Comparison of ENCODE assay signal across 11 cellular contexts in the genomic region with DNA sequence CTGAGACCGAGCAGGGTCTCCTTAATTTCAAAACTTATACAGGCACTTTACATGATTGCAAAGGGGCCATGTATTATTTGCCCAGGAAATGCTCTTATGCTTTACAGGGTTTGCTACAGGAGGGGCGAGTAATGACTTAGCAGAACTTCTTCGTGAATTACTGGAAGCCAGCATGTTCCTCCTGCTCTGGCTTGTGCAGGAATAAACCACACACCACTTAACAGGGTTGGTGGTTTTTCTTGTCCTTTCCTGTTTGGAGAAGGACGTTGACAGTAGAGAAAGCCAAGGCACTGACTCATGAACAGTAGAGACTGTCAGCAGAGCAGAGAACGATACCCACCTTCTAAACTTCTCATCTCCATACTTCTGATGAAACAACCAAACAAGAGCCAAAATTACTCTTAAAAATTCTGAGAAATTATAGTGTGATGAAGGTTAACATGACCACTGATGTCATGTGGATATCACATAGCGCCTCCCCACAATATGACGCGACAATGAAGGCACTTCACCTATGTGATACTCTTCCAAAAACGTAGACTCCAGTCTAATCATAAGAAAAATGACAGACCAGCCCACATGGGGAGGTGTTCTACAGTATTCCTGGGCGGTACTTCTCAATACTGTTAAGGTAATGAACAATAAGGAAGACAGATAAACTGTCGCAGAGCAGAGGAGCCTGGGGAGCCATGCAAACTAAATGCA. TPM values are rescaled to one million over a fixed set of nuclear protein-coding genes. Genes with fewer than 3 reads are reported as not detected.
DNase-seq lines count a peak whose midpoint lies in the region; ATAC-seq, FAIRE-seq and TF ChIP-seq lines count a peak whose summit lies in the region.
"Had no signal": no experiment of that assay in that cellular context is flagged by ENCODE, and none has a peak within 500 bp of the region (broad histone marks: within the 10 kb centered on the region; RNA-seq: fewer than 3 reads in every experiment).

No MANE protein-coding gene starts in this region.

- in situ Hi-C loops in HepG2 (cut with HindIII; ENCODE audit: extremely low pct_ligation_motif_present, low pct_unique_long_range_greater_than_20kb), result no loop called here

- POLR2A ChIA-PET in HepG2 (lab: Yijun Ruan, JAX), result no interaction called here

- CTCF ChIA-PET in HepG2 (lab: Yijun Ruan, JAX; ENCODE audit: low intra/inter-chr PET ratio, low total read pairs), result no interaction called here

- H2AFZ ChIP-seq in HepG2 (ENCODE audit: low read length), result no peak overlapping the region

- H4K20me1 ChIP-seq in HepG2 (ENCODE audit: insufficient read depth, low read length), result no peaks in the 10 kb centered on the region

- H3K79me2 ChIP-seq in HepG2 (ENCODE audit: insufficient read depth, low read length), result no peaks in the 10 kb centered on the region

- H3K4me3 ChIP-seq in right lobe of liver (no peak overlapping the region), HepG2 (replicated peaks in 1 of 3; ENCODE audit: insufficient read depth in 1 of 3, low read depth in 2 of 3, low read length in 3 of 3) (no peak overlapping the region), RWPE2 (ENCODE audit: severe bottlenecking) (no peak overlapping the region), epithelial cell of esophagus (ENCODE audit: low read length) (no peak overlapping the region), upper lobe of right lung (no peak overlapping the region)
- H3K4me3 ChIP-seq: body of pancreas had no signal

- TF ChIP-seq RAD21 in HepG2 (CRISPR knock-in tag; IDR thresholded peaks at IDR 0.05), result no peak

- no peaks in the 10 kb centered on the region for H3K9me3 ChIP-seq in right lobe of liver
- H3K9me3 ChIP-seq in HepG2 (ENCODE audit: low read length), result no peaks in the 10 kb centered on the region
- H3K9me3 ChIP-seq in RWPE2 (ENCODE audit: severe bottlenecking), result no peaks in the 10 kb centered on the region
- H3K9me3 ChIP-seq in upper lobe of right lung, result no peaks in the 10 kb centered on the region
- H3K9me3 ChIP-seq: body of pancreas had no signal

- no TSS peak for BruUV-seq in HepG2 (replicated peaks; lab: Mats Ljungman, UMichigan)

- H3K27me3 ChIP-seq in right lobe of liver, result no peaks in the 10 kb centered on the region
- H3K27me3 ChIP-seq in HepG2 (ENCODE audit: control insufficient read depth in 1 of 2, insufficient read depth in 2 of 2, low read length in 2 of 2), result no peaks in the 10 kb centered on the region
- H3K27me3 ChIP-seq in RWPE2 (ENCODE audit: insufficient read depth, poor library complexity, severe bottlenecking), result no peaks in the 10 kb centered on the region
- no peaks in the 10 kb centered on the region for H3K27me3 ChIP-seq in upper lobe of right lung
- H3K27me3 ChIP-seq: body of pancreas had no signal

- WGBS in right lobe of liver (ENCODE audit: insufficient coverage, low coverage, low lambda C conversion rate, missing lambda C conversion rate), result 32% methylated on average over 10 of the region's 11 CpGs
- 47% methylated on average over 11 of the region's 11 CpGs for WGBS in HepG2 (ENCODE audit: low lambda C conversion rate)

- TF ChIP-seq CTCF in right lobe of liver (IDR thresholded peaks at IDR 0.05) (no peak), HepG2 (CRISPR knock-in tag; IDR thresholded peaks at IDR 0.05) (no peak), RWPE2 (IDR thresholded peaks at IDR 0.05; ENCODE audit: poor library complexity, severe bottlenecking) (no peak), epithelial cell of esophagus (IDR thresholded peaks at IDR 0.05; ENCODE audit: insufficient read depth, low read depth, low read length, missing control alignments) (no peak), upper lobe of right lung (IDR thresholded peaks at IDR 0.05) (no peak)

- peak; percentile 14 to 56 (median 34) for ATAC-seq in right lobe of liver
- no peak for ATAC-seq in HepG2
- peak; percentile 87 for ATAC-seq in RWPE2 (ENCODE audit: low read depth)
- peak; percentile 84 for ATAC-seq in upper lobe of right lung
- no peak for ATAC-seq in HG03039 (IDR thresholded peaks at IDR 0.05; ENCODE audit: unreplicated experiment)
- ATAC-seq: body of pancreas had no signal

- H3K4me1 ChIP-seq in right lobe of liver, result no peaks in the 10 kb centered on the region
- no peaks in the 10 kb centered on the region for H3K4me1 ChIP-seq in HepG2 (ENCODE audit: insufficient read depth, low read length)
- no peaks in the 10 kb centered on the region for H3K4me1 ChIP-seq in RWPE2 (ENCODE audit: insufficient read depth, poor library complexity, severe bottlenecking)
- no peaks in the 10 kb centered on the region for H3K4me1 ChIP-seq in upper lobe of right lung
- H3K4me1 ChIP-seq: body of pancreas had no signal

- TF ChIP-seq EP300 in HepG2 (IDR thresholded peaks at IDR 0.05; ENCODE audit: low read depth in 2 of 2, low read length in 2 of 2) (no peak), HepG2 (CRISPR knock-in tag; IDR thresholded peaks at IDR 0.05; ENCODE audit: borderline replicate concordance) (no peak)

- no peak overlapping the region for H3K4me2 ChIP-seq in HepG2 (ENCODE audit: low read depth, low read length)

- intact Hi-C loops in right lobe of liver (cut with DNase I) (no loop called here), HepG2 (cut with micrococcal nuclease; ENCODE audit: unreplicated experiment) (no loop called here), upper lobe of right lung (cut with DNase I) (no loop called here)

- no peak overlapping the region for H3K9ac ChIP-seq in HepG2 (ENCODE audit: insufficient read depth, low read depth, low read length)

- H3K27ac ChIP-seq in right lobe of liver (no peak overlapping the region), HepG2 (ENCODE audit: extremely low read length, insufficient read depth, low read length) (no peak overlapping the region), RWPE2 (ENCODE audit: poor library complexity, severe bottlenecking) (no peak overlapping the region), upper lobe of right lung (no peak overlapping the region)
- H3K27ac ChIP-seq: body of pancreas had no signal

- FAIRE-seq in HepG2 (lab: Jason Lieb, UNC), result no peak

- DNase-seq in right lobe of liver (no peak), HepG2 (ENCODE audit: low spot score) (no peak), RWPE2 (ENCODE audit: low spot score) (no peak), epithelial cell of esophagus (ENCODE audit: low read depth) (peak; percentile 90), upper lobe of right lung (no peak), NCI-H1694 treated with DMSO at 0.1 percent for 48 hours (lab: John Stamatoyannopoulos, UW) (no peak), amygdala (lab: John Stamatoyannopoulos, UW) (no peak)

- H3K36me3 ChIP-seq in right lobe of liver (no peaks in the 10 kb centered on the region), HepG2 (replicated peaks in 1 of 2; ENCODE audit: control insufficient read depth in 1 of 2, insufficient read depth in 2 of 2, low read length in 2 of 2) (no peaks in the 10 kb centered on the region), RWPE2 (ENCODE audit: low read depth) (no peaks in the 10 kb centered on the region), upper lobe of right lung (no peaks in the 10 kb centered on the region)

- TF ChIP-seq POLR2A in right lobe of liver (IDR thresholded peaks at IDR 0.05) (no peak), HepG2 (IDR thresholded peaks at IDR 0.05; ENCODE audit: insufficient read depth in 1 of 2, low read depth in 2 of 2, low read length in 2 of 2) (no peak)

TF ChIP-seq in HepG2, 621 proteins besides CTCF, POLR2A, EP300 and RAD21 (continues in another document):
- TF ChIP-seq ZNF33B (CRISPR knock-in tag; IDR thresholded peaks at IDR 0.05) (no peak), ZNF660 (CRISPR knock-in tag; IDR thresholded peaks at IDR 0.05; ENCODE audit: borderline replicate concordance, low read depth) (no peak)
- TF ChIP-seq, protein P1, sequence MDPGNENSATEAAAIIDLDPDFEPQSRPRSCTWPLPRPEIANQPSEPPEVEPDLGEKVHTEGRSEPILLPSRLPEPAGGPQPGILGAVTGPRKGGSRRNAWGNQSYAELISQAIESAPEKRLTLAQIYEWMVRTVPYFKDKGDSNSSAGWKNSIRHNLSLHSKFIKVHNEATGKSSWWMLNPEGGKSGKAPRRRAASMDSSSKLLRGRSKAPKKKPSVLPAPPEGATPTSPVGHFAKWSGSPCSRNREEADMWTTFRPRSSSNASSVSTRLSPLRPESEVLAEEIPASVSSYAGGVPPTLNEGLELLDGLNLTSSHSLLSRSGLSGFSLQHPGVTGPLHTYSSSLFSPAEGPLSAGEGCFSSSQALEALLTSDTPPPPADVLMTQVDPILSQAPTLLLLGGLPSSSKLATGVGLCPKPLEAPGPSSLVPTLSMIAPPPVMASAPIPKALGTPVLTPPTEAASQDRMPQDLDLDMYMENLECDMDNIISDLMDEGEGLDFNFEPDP (CRISPR knock-in tag; conservative IDR thresholded peaks at IDR 0.05), result no peak

RNA-seq across cellular contexts. Expression of gene MCTP2, which starts 24.7 kb away (rescaled TPM):
- total RNA-seq in right lobe of liver, result 1 to 10 TPM; 1.8 to 5.3 (median 2.9) TPM
- total RNA-seq in HepG2 (2016; rRNA removed; fragmentation: Illumina TruSeq; extraction: Trizol), result 2.7 and 5.1 TPM in 2 replicates
- total RNA-seq in HepG2 (2016; cell fraction: cytosol; rRNA removed; fragmentation: Illumina TruSeq; extraction: Trizol; ENCODE audit: low read depth), result 16.9 and 19.1 TPM in 2 replicates
- total RNA-seq in HepG2 (2016; cell fraction: insoluble cytoplasmic fraction; rRNA removed; fragmentation: Illumina TruSeq; extraction: Trizol), result 3.2 and 5.9 TPM in 2 replicates
- total RNA-seq in HepG2 (2016; cell fraction: membrane; rRNA removed; fragmentation: Illumina TruSeq; extraction: Trizol), result 4.6 and 5.4 TPM in 2 replicates
- total RNA-seq in HepG2 (2016; cell fraction: nucleus; rRNA removed; fragmentation: Illumina TruSeq; extraction: Trizol), result 13.1 and 13.3 TPM in 2 replicates
- polyA plus RNA-seq in HepG2 (2011; rRNA removed), result 8.5 and 8.6 TPM in 2 replicates
- polyA plus RNA-seq in HepG2 (2011; cell fraction: cytosol; rRNA removed), result 6.4 and 7.5 TPM in 2 replicates
- polyA plus RNA-seq in HepG2 (2011; cell fraction: nucleus; rRNA removed), result 15.5 and 17.5 TPM in 2 replicates
- 2.3 and 2.5 TPM in 2 replicates for polyA plus RNA-seq in HepG2 (2012)
- polyA plus RNA-seq in HepG2 (2016; cell fraction: cytosol; fragmentation: Illumina TruSeq; extraction: Trizol; ENCODE audit: low read depth), result 0.10 and 0.17 TPM in 2 replicates
- 2.3 and 2.5 TPM in 2 replicates for polyA plus RNA-seq in HepG2 (2016; cell fraction: insoluble cytoplasmic fraction; fragmentation: Illumina TruSeq; extraction: Trizol; ENCODE audit: low read depth)
- 0.20 and 0.23 TPM in 2 replicates for polyA plus RNA-seq in HepG2 (2016; cell fraction: membrane; fragmentation: Illumina TruSeq; extraction: Trizol; ENCODE audit: low read depth)
- polyA plus RNA-seq in HepG2 (2016; cell fraction: nucleus; fragmentation: Illumina TruSeq; extraction: Trizol; ENCODE audit: insufficient read depth, low read depth), result 3.1 and 5.2 TPM in 2 replicates
- polyA minus RNA-seq in HepG2 (2011; rRNA and poly(A)+ RNA removed; ENCODE audit: low replicate concordance), result 12.2 and 23.0 TPM in 2 replicates
- 6.9 and 7.4 TPM in 2 replicates for polyA minus RNA-seq in HepG2 (2011; cell fraction: cytosol; rRNA and poly(A)+ RNA removed)
- polyA minus RNA-seq in HepG2 (2011; cell fraction: nucleus; rRNA and poly(A)+ RNA removed), result 38.0 and 39.8 TPM in 2 replicates
- total RNA-seq in upper lobe of right lung, result 35.3 TPM
- total RNA-seq: LHCN-M2 had no signal
- polyA plus RNA-seq: neural cell had no signal

Comparison
In these comparisons a context has a peak if more than half of its experiments do, and no peak if none do; other contexts are left out.
1. ATAC-seq: peak in right lobe of liver (4 of 4), RWPE2 (single experiment) and upper lobe of right lung (single experiment); none in HepG2 (single experiment) and HG03039 (single experiment).